ENCODE assay signal across 25 cellular contexts in the genomic region with DNA sequence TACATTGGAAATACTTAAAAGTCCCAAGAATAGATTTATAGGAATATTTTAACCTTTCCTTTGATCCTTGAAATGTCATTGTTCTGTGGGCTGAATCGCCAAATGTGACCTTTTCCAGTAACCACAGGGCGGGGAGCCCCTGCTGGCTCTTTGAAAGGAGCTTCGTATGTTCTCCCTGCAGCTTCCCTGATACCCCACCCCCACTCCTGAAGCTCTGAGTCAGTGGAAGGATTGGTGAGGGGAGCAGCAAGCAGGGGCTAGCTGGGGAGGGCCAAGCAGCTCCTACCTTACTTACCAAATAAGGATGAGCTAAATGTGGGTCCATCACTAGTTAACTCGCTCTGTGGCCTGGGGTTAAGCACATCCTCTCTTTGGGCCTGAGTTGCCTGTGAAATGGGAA.
DNase-seq lines count a peak whose midpoint lies in the region; ATAC-seq and TF ChIP-seq lines count a peak whose summit lies in the region.
"Had no signal": no experiment of that assay in that cellular context is flagged by ENCODE, and none has a peak within 500 bp of the region (broad histone marks: within the 10 kb centered on the region; RNA-seq: fewer than 3 reads in every experiment).

No MANE protein-coding gene starts in this region.

- H3K27me3 Mint-ChIP-seq in GM23338 (ENCODE audit: insufficient read depth, low read depth, poor library complexity) (peaks cover 4% of the 10 kb centered on the region), endodermal cell (ENCODE audit: insufficient read depth) (peaks cover 21% of the 10 kb centered on the region), glutamatergic neuron (ENCODE audit: unreplicated experiment) (peaks cover 10% of the 10 kb centered on the region)
- peaks cover 0 to 53% (median 46%) of the 10 kb centered on the region in 5 donors for H3K27me3 Mint-ChIP-seq in naive thymus-derived CD4-positive, alpha-beta T cell

- POLR2A ChIA-PET in naive thymus-derived CD4-positive, alpha-beta T cell (lab: Charles Lee), result no interaction called here

- no peaks in the 10 kb centered on the region for H4K20me1 ChIP-seq in GM23338 (replicated peaks; ENCODE audit: insufficient read depth)

- H3K9me3 ChIP-seq in endodermal cell (ENCODE audit: control insufficient read depth, low read length) (no peaks in the 10 kb centered on the region), suprapubic skin (no peaks in the 10 kb centered on the region)
- H3K9me3 ChIP-seq in naive thymus-derived CD4-positive, alpha-beta T cell (ENCODE audit: control insufficient read depth in 2 of 3, low read length in 3 of 3), result no peaks in the 10 kb centered on the region

- no peaks in the 10 kb centered on the region for H3F3A ChIP-seq in GM23338 (replicated peaks; ENCODE audit: low read depth)

- H3K4me3 ChIP-seq in GM23338 (no peak overlapping the region), endodermal cell (ENCODE audit: low read length) (no peak overlapping the region), suprapubic skin (no peak overlapping the region)
- H3K4me3 ChIP-seq in naive thymus-derived CD4-positive, alpha-beta T cell (ENCODE audit: low read length), result no peak overlapping the region

- no peak for TF ChIP-seq POLR2A in suprapubic skin (IDR thresholded peaks at IDR 0.05)

- H3K27ac Mint-ChIP-seq in GM23338, result no peak overlapping the region
- no peak overlapping the region for H3K27ac Mint-ChIP-seq in endodermal cell
- H3K27ac Mint-ChIP-seq in naive thymus-derived CD4-positive, alpha-beta T cell, result no peak overlapping the region
- no peak overlapping the region for H3K27ac Mint-ChIP-seq in glutamatergic neuron (ENCODE audit: unreplicated experiment)
- H3K27ac Mint-ChIP-seq: CD8-positive, alpha-beta memory T cell; H9; HFFc6 had no signal

- H3K79me2 ChIP-seq in GM23338 (replicated peaks; ENCODE audit: insufficient read depth), result no peaks in the 10 kb centered on the region

- H3K4me1 Mint-ChIP-seq in GM23338 (peaks cover 22% of the 10 kb centered on the region), endodermal cell (peaks cover 12% of the 10 kb centered on the region), glutamatergic neuron (ENCODE audit: low read depth, unreplicated experiment) (peaks cover 10% of the 10 kb centered on the region)
- H3K4me1 Mint-ChIP-seq in naive thymus-derived CD4-positive, alpha-beta T cell, result no peaks in the 10 kb centered on the region
- H3K4me1 Mint-ChIP-seq: CD8-positive, alpha-beta memory T cell had no signal

- peak overlapping the region; percentile 72; the same call in 1 of the 2 replicates for H2AFZ ChIP-seq in GM23338

- H3K4me1 ChIP-seq in GM23338 (ENCODE audit: insufficient read depth) (peaks cover 12% of the 10 kb centered on the region), endodermal cell (ENCODE audit: control insufficient read depth, insufficient read depth, low read length) (peaks cover 12% of the 10 kb centered on the region), suprapubic skin (no peaks in the 10 kb centered on the region)
- H3K4me1 ChIP-seq in naive thymus-derived CD4-positive, alpha-beta T cell (ENCODE audit: control insufficient read depth in 2 of 2, insufficient read depth in 2 of 2, low read length in 2 of 2), result no peaks in the 10 kb centered on the region

- CTCF ChIA-PET in naive thymus-derived CD4-positive, alpha-beta T cell (lab: Charles Lee), result no interaction called here

- H3K9ac ChIP-seq in endodermal cell (ENCODE audit: extremely low read depth, low read length, poor library complexity, severe bottlenecking), result no peak overlapping the region

- intact Hi-C loops in naive thymus-derived CD4-positive, alpha-beta T cell (cut with micrococcal nuclease), result no loop called here

- H3K27ac ChIP-seq in GM23338 (ENCODE audit: low read depth) (no peak overlapping the region), endodermal cell (ENCODE audit: low read depth, low read length) (no peak overlapping the region), suprapubic skin (no peak overlapping the region)
- no peak overlapping the region for H3K27ac ChIP-seq in naive thymus-derived CD4-positive, alpha-beta T cell (ENCODE audit: low read depth, low read length)
- H3K27ac ChIP-seq: C4-2B had no signal

- WGBS in endodermal cell (ENCODE audit: insufficient coverage in 1 of 2, insufficient read length in 1 of 2), 2 experiments, result 30 to 64% methylated on average over 1 to 4 of the region's 4 CpGs
- WGBS in suprapubic skin, result 37% methylated on average over 4 of the region's 4 CpGs

- H3K4me3 Mint-ChIP-seq in GM23338 (no peak overlapping the region), endodermal cell (no peak overlapping the region), glutamatergic neuron (ENCODE audit: unreplicated experiment) (no peak overlapping the region)
- no peak overlapping the region for H3K4me3 Mint-ChIP-seq in naive thymus-derived CD4-positive, alpha-beta T cell
- H3K4me3 Mint-ChIP-seq: CD8-positive, alpha-beta memory T cell; H9; HFFc6 had no signal

- DNase-seq in GM23338 (ENCODE audit: low spot score), result peak; percentile 24
- DNase-seq in NCI-H2227 treated with DMSO at 0.1 percent for 48 hours (lab: John Stamatoyannopoulos, UW), result peak; percentile 33
- DNase-seq in endodermal cell, result peak; percentile 69
- peak; percentile 59 for DNase-seq in iPS-NIHi7 (ENCODE audit: extremely low spot score)
- DNase-seq in naive thymus-derived CD4-positive, alpha-beta T cell, result no peak
- DNase-seq in suprapubic skin (ENCODE audit: low spot score in 2 of 2), result no peak
- no peak for DNase-seq in kidney glomerular epithelial cell (lab: John Stamatoyannopoulos, UW)
- no peak for DNase-seq in glutamatergic neuron
- DNase-seq: Calu3; CD8-positive, alpha-beta memory T cell; DMS153; GDM1; H9; HFFc6; KBM-7; MM.1S; NCI-H1048; NCI-H1417 treated with DMSO at 0.1 percent for 48 hours; NCI-H1930; NCI-H345; NCI-H524; PC-3; Right ventricle myocardium superior; SW 1271 had no signal

- H3K4me2 ChIP-seq in GM23338, result peak overlapping the region; percentile 57

- peaks cover 5% of the 10 kb centered on the region; the same call in 1 of the 2 replicates for H3K9me2 ChIP-seq in GM23338 (ENCODE audit: insufficient read depth)

- no peak for TF ChIP-seq EP300 in suprapubic skin (IDR thresholded peaks at IDR 0.05)

- H3K27me3 ChIP-seq in GM23338 (ENCODE audit: insufficient read depth) (no peaks in the 10 kb centered on the region), endodermal cell (ENCODE audit: control insufficient read depth, insufficient read depth, low read length, poor library complexity, severe bottlenecking) (peaks cover 9% of the 10 kb centered on the region), suprapubic skin (peaks cover 64% of the 10 kb centered on the region)
- H3K27me3 ChIP-seq in naive thymus-derived CD4-positive, alpha-beta T cell (ENCODE audit: control insufficient read depth in 2 of 2, insufficient read depth in 2 of 2, low read length in 2 of 2), result peaks cover 0 to 4% of the 10 kb centered on the region in 2 donors

- peak; percentile 86 for ATAC-seq in GM23338
- no peak for ATAC-seq in naive thymus-derived CD4-positive, alpha-beta T cell
- ATAC-seq: PC-3 had no signal

- TF ChIP-seq CTCF in GM23338 (conservative IDR thresholded peaks at IDR 0.05; ENCODE audit: low read depth in 2 of 2) (no peak), endodermal cell (conservative IDR thresholded peaks at IDR 0.05) (no peak), suprapubic skin (IDR thresholded peaks at IDR 0.05) (no peak), glutamatergic neuron (IDR thresholded peaks at IDR 0.05; ENCODE audit: partially characterized antibody, unreplicated experiment) (no peak)

- H3K36me3 Mint-ChIP-seq in GM23338 (ENCODE audit: low read depth) (no peaks in the 10 kb centered on the region), endodermal cell (ENCODE audit: low read depth) (no peaks in the 10 kb centered on the region), glutamatergic neuron (ENCODE audit: unreplicated experiment) (no peaks in the 10 kb centered on the region)
- no peaks in the 10 kb centered on the region for H3K36me3 Mint-ChIP-seq in naive thymus-derived CD4-positive, alpha-beta T cell
- H3K36me3 Mint-ChIP-seq: CD8-positive, alpha-beta memory T cell had no signal

- no peaks in the 10 kb centered on the region; the same call in 2 of the 3 replicates for H3K9me3 Mint-ChIP-seq in GM23338
- H3K9me3 Mint-ChIP-seq in endodermal cell, result no peaks in the 10 kb centered on the region
- H3K9me3 Mint-ChIP-seq in naive thymus-derived CD4-positive, alpha-beta T cell, result peaks cover 0 to 3% (median 0%) of the 10 kb centered on the region in 11 donors
- H3K9me3 Mint-ChIP-seq in glutamatergic neuron (ENCODE audit: unreplicated experiment), result peaks cover 2% of the 10 kb centered on the region
- H3K9me3 Mint-ChIP-seq: H9, HFFc6 had no signal

- H3K36me3 ChIP-seq in GM23338 (ENCODE audit: insufficient read depth) (no peaks in the 10 kb centered on the region), endodermal cell (ENCODE audit: control insufficient read depth, insufficient read depth, low read length) (no peaks in the 10 kb centered on the region), suprapubic skin (no peaks in the 10 kb centered on the region)
- no peaks in the 10 kb centered on the region for H3K36me3 ChIP-seq in naive thymus-derived CD4-positive, alpha-beta T cell (ENCODE audit: control insufficient read depth in 2 of 3, insufficient read depth in 3 of 3, low read length in 3 of 3)

TF ChIP-seq in GM23338, 12 proteins besides CTCF, POLR2A, EP300 and RAD21 (continues in another document):
- TF ChIP-seq, protein P1, sequence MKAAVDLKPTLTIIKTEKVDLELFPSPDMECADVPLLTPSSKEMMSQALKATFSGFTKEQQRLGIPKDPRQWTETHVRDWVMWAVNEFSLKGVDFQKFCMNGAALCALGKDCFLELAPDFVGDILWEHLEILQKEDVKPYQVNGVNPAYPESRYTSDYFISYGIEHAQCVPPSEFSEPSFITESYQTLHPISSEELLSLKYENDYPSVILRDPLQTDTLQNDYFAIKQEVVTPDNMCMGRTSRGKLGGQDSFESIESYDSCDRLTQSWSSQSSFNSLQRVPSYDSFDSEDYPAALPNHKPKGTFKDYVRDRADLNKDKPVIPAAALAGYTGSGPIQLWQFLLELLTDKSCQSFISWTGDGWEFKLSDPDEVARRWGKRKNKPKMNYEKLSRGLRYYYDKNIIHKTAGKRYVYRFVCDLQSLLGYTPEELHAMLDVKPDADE (IDR thresholded peaks at IDR 0.05), result no peak

Comparison
In these comparisons a context has a peak if more than half of its experiments do, and no peak if none do; other contexts are left out.
1. DNase-seq: peak in GM23338 (single experiment), NCI-H2227 treated with DMSO at 0.1 percent for 48 hours (single experiment), endodermal cell (single experiment) and iPS-NIHi7 (single experiment); none in naive thymus-derived CD4-positive, alpha-beta T cell (0 of 9), suprapubic skin (0 of 2), kidney glomerular epithelial cell (single experiment) and glutamatergic neuron (single experiment).